Comparison of ENCODE assay signal across 8 cellular contexts in genomic region chr18:63318882-63319382, GRCh38. TPM values are rescaled to one million over a fixed set of nuclear protein-coding genes. Genes with fewer than 3 reads are reported as not detected.
DNase-seq lines count a peak whose midpoint lies in the region; ATAC-seq and TF ChIP-seq lines count a peak whose summit lies in the region.

No MANE protein-coding gene starts in this region.

- peak overlapping the region; percentile 58 for H3K9ac ChIP-seq in GM23248

- H3K9me3 ChIP-seq in GM23248 (ENCODE audit: low read depth) (no peaks in the 10 kb centered on the region), gastrocnemius medialis (no peaks in the 10 kb centered on the region)

- H4K20me1 ChIP-seq in GM23248 (ENCODE audit: insufficient read depth), result no peaks in the 10 kb centered on the region

- peak overlapping the region; percentile 82 for H2AFZ ChIP-seq in GM23248

- peak overlapping the region; percentile 89 for H3K4me2 ChIP-seq in GM23248 (ENCODE audit: unreplicated experiment)

- H3K79me2 ChIP-seq in GM23248 (ENCODE audit: insufficient read depth), result no peaks in the 10 kb centered on the region

- peaks cover 8% of the 10 kb centered on the region; the same call in 1 of the 2 replicates for H3K4me1 ChIP-seq in GM23248 (ENCODE audit: insufficient read depth)
- peaks cover 16 to 39% of the 10 kb centered on the region in 2 donors for H3K4me1 ChIP-seq in gastrocnemius medialis

- H3K27ac ChIP-seq in GM23248, result no peak overlapping the region
- peak overlapping the region; percentile 81 to 86 (median 83) for H3K27ac ChIP-seq in gastrocnemius medialis

- no peaks in the 10 kb centered on the region for H3K9me2 ChIP-seq in GM23248 (ENCODE audit: insufficient read depth)

- WGBS in GM23248 (ENCODE audit: low coverage in 1 of 2, low lambda C conversion rate in 2 of 2, missing lambda C conversion rate in 2 of 2), 2 experiments, result 0 to 1% methylated on average over 9 of the region's 9 CpGs

- intact Hi-C loops in gastrocnemius medialis (cut with DNase I; ENCODE audit: low total_unique reads), result loop anchor here (1.0 to 5.0 kb wide), 5 partner anchors 26 to 188 kb away; no protein-coding TSS in a partner anchor

- H3K4me3 ChIP-seq in GM23248 (peak overlapping the region; percentile 77), fibroblast of mammary gland (ENCODE audit: control insufficient read depth, low read depth, low read length) (peak overlapping the region; percentile 79), gastrocnemius medialis (peak overlapping the region; percentile 60 to 95 (median 80))

- H3K27me3 ChIP-seq in GM23248 (replicated peaks; ENCODE audit: insufficient read depth) (no peaks in the 10 kb centered on the region), gastrocnemius medialis (no peaks in the 10 kb centered on the region)

- TF ChIP-seq CTCF in fibroblast of mammary gland (conservative IDR thresholded peaks at IDR 0.05; ENCODE audit: control insufficient read depth, insufficient read depth, low read depth, low read length) (no peak), gastrocnemius medialis (IDR thresholded peaks at IDR 0.05 in 4 of 5, conservative IDR thresholded peaks at IDR 0.05 in 1 of 5) (no peak)

- ATAC-seq in gastrocnemius medialis (no peak), GM19397 (IDR thresholded peaks at IDR 0.05; ENCODE audit: unreplicated experiment) (no peak)

- no peak for TF ChIP-seq POLR2A in gastrocnemius medialis (IDR thresholded peaks at IDR 0.05)

- H3F3A ChIP-seq in GM23248 (ENCODE audit: insufficient read depth), result peaks cover 20% of the 10 kb centered on the region; the same call in 1 of the 2 replicates

- DNase-seq in GM23248 (no peak), RKO (ENCODE audit: low spot score) (peak; percentile 21), fibroblast of mammary gland (ENCODE audit: low read depth) (no peak), gastrocnemius medialis (no peak), NCI-H524 treated with DMSO at 0.1 percent for 48 hours (lab: John Stamatoyannopoulos, UW) (no peak), COLO829 (ENCODE audit: low spot score) (no peak), UCSD-AML1 (lab: John Stamatoyannopoulos, UW; ENCODE audit: unreplicated experiment) (no peak)

- in situ Hi-C loops in GM23248 (cut with MboI), result no loop called here
- in situ Hi-C loops in gastrocnemius medialis (cut with MboI; ENCODE audit: low sequenced_read_pairs in 4 of 4), result loop anchor here in 1 of 4 donors (5.0 to 10.0 kb wide), 2 partner anchors 54 to 187 kb away; no protein-coding TSS in a partner anchor

- H3K36me3 ChIP-seq in GM23248 (ENCODE audit: low read depth), result no peaks in the 10 kb centered on the region
- H3K36me3 ChIP-seq in gastrocnemius medialis, result no peaks in the 10 kb centered on the region

RNA-seq across cellular contexts. Expression of gene BCL2, which starts 0.6 kb away (rescaled TPM):
- 1.0 and 1.5 TPM in 2 replicates for total RNA-seq in GM23248 (2014; rRNA removed; shearing (Covaris generic))
- 0.30 and 0.39 TPM in 2 replicates for polyA plus RNA-seq in GM23248 (2016; fragmentation: Nextera tagmentation; extraction: Ambion mirVana)
- 10 to 100 TPM in 2 of 4 donors, 1 to 10 TPM in 2; 6.2 to 20.4 (median 13.7) TPM for total RNA-seq in gastrocnemius medialis

RNA-seq across cellular contexts. Expression of gene KDSR, which starts 48.1 kb away (rescaled TPM):
- total RNA-seq in GM23248 (2014; rRNA removed; shearing (Covaris generic)), result 30.7 and 31.2 TPM in 2 replicates
- polyA plus RNA-seq in GM23248 (2016; fragmentation: Nextera tagmentation; extraction: Ambion mirVana), result 54.7 and 55.1 TPM in 2 replicates
- 10 to 100 TPM; 11.2 to 18.6 (median 14.4) TPM for total RNA-seq in gastrocnemius medialis
